In genomic region chrX:67317725-67318124, GRCh38 we compare ENCODE assay signal across 30 cellular contexts.
"Had no signal": no experiment of that assay in that cellular context is flagged by ENCODE, and none has a peak within 500 bp of the region (broad histone marks: within the 10 kb centered on the region; RNA-seq: fewer than 3 reads in every experiment).

No MANE protein-coding gene starts in this region.

- H3K27me3 ChIP-seq: neural progenitor cell, ovary, spleen, suprapubic skin, testis, tibial artery, transverse colon, upper lobe of left lung, vagina had no signal

- FAIRE-seq: urothelium cell line had no signal

- ATAC-seq: natural killer cell; psoas muscle; right cardiac atrium; sciatic nerve; stimulated activated memory B cell treated with anti-CD40 and anti-IgM and Interleukin-4, amounts not matched to agents 10 μg/mL and 1 μg/mL and 100 μg/mL, for 72 hours; stimulated activated naive CD8-positive, alpha-beta T cell treated with anti-CD3 and anti-CD28 coated beads, Interleukin-15, amount 100 ng/mL, for 72 hours; stimulated activated naive CD8-positive, alpha-beta T cell treated with anti-CD3 and anti-CD28 coated beads, Interleukin-15, Interleukin-2, amounts not matched to agents 100 U/mL and 50 U/mL, for 24 hours had no signal

- H3K4me2 ChIP-seq: neural progenitor cell, smooth muscle cell had no signal

- H3K9ac ChIP-seq: neural progenitor cell, parathyroid adenoma had no signal

- H3K27ac Mint-ChIP-seq: natural killer cell; nephron; neural progenitor cell; progenitor cell of endocrine pancreas; stimulated activated memory B cell treated with anti-CD40 and anti-IgM and Interleukin-4, amounts not matched to agents 10 μg/mL and 1 μg/mL and 100 μg/mL, for 72 hours; stimulated activated naive CD8-positive, alpha-beta T cell treated with anti-CD3 and anti-CD28 coated beads, Interleukin-15, amount 100 ng/mL, for 72 hours had no signal

- H3K79me2 ChIP-seq: parathyroid adenoma had no signal

- H3K9me3 Mint-ChIP-seq: stimulated activated naive CD8-positive, alpha-beta T cell treated with anti-CD3 and anti-CD28 coated beads, Interleukin-15, amount 100 ng/mL, for 72 hours had no signal

- H3K27me3 Mint-ChIP-seq: progenitor cell of endocrine pancreas; stimulated activated memory B cell treated with anti-CD40 and anti-IgM and Interleukin-4, amounts not matched to agents 10 μg/mL and 1 μg/mL and 100 μg/mL, for 72 hours; stimulated activated naive CD8-positive, alpha-beta T cell treated with anti-CD3 and anti-CD28 coated beads, Interleukin-15, amount 100 ng/mL, for 72 hours had no signal

- H3K27ac ChIP-seq: neural progenitor cell, ovary, parathyroid adenoma, psoas muscle, skin epidermis, spleen, suprapubic skin, testis, tibial artery, transverse colon, upper lobe of left lung, vagina had no signal

- H3K4me3 Mint-ChIP-seq: natural killer cell; nephron; neural progenitor cell; stimulated activated memory B cell treated with anti-CD40 and anti-IgM and Interleukin-4, amounts not matched to agents 10 μg/mL and 1 μg/mL and 100 μg/mL, for 72 hours; stimulated activated naive CD8-positive, alpha-beta T cell treated with anti-CD3 and anti-CD28 coated beads, Interleukin-15, amount 100 ng/mL, for 72 hours had no signal

- DNase-seq: natural killer cell; occipital lobe; ovary; psoas muscle; right cardiac atrium; spleen; stimulated activated CD4-positive, alpha-beta T cell treated with anti-CD3 and anti-CD28 coated beads, Interleukin-12 subunit alpha, Interleukin-12 subunit beta, amount 100 ng/mL, for 4 hours; stimulated activated CD4-positive, alpha-beta T cell treated with anti-CD3 and anti-CD28 coated beads, Interleukin-1b, Interleukin-23, amount 100 ng/mL, for 48 hours; stimulated activated CD4-positive, alpha-beta T cell treated with anti-CD3 and anti-CD28 coated beads, Interleukin-4, amount 100 ng/mL, for 1 hour; stimulated activated CD4-positive, alpha-beta T cell treated with anti-CD3 and anti-CD28 coated beads, Interleukin-4, amount 100 ng/mL, for 4 hours; stimulated activated CD8-positive, alpha-beta memory T cell treated with anti-CD3 and anti-CD28 coated beads, Interleukin-4, amount 100 ng/mL, for 48 hours; stimulated activated naive CD4-positive, alpha-beta T cell; stimulated activated naive CD8-positive, alpha-beta T cell treated with anti-CD3 and anti-CD28 coated beads, Interleukin-15, amount 100 ng/mL, for 72 hours; stimulated activated naive CD8-positive, alpha-beta T cell treated with anti-CD3 and anti-CD28 coated beads, Interleukin-15, Interleukin-2, amounts not matched to agents 100 U/mL and 50 U/mL, for 24 hours; substantia nigra; testis; tibial artery; transverse colon; upper lobe of left lung had no signal

- H2AFZ ChIP-seq: neural progenitor cell, parathyroid adenoma had no signal

- H3K36me3 ChIP-seq: neural progenitor cell, ovary, spleen, suprapubic skin, tibial artery, transverse colon, upper lobe of left lung, vagina had no signal

- H3K9me3 ChIP-seq: ovary, psoas muscle, suprapubic skin, testis, tibial artery, transverse colon, upper lobe of left lung, vagina had no signal

- H3K4me1 ChIP-seq: neural progenitor cell, parathyroid adenoma, psoas muscle, spleen, suprapubic skin, testis, tibial artery, transverse colon, upper lobe of left lung, vagina had no signal

- H3K36me3 Mint-ChIP-seq: natural killer cell; neural progenitor cell; stimulated activated memory B cell treated with anti-CD40 and anti-IgM and Interleukin-4, amounts not matched to agents 10 μg/mL and 1 μg/mL and 100 μg/mL, for 72 hours had no signal

- H3K4me3 ChIP-seq: neural progenitor cell, ovary, psoas muscle, skin epidermis, smooth muscle cell, spleen, suprapubic skin, testis, tibial artery, transverse colon, upper lobe of left lung, vagina had no signal

- H3K4me1 Mint-ChIP-seq: natural killer cell; nephron; neural progenitor cell; stimulated activated memory B cell treated with anti-CD40 and anti-IgM and Interleukin-4, amounts not matched to agents 10 μg/mL and 1 μg/mL and 100 μg/mL, for 72 hours; stimulated activated naive CD8-positive, alpha-beta T cell treated with anti-CD3 and anti-CD28 coated beads, Interleukin-15, amount 100 ng/mL, for 72 hours had no signal
